ENCODE assay signal across 1 cellular context in the genomic region with DNA sequence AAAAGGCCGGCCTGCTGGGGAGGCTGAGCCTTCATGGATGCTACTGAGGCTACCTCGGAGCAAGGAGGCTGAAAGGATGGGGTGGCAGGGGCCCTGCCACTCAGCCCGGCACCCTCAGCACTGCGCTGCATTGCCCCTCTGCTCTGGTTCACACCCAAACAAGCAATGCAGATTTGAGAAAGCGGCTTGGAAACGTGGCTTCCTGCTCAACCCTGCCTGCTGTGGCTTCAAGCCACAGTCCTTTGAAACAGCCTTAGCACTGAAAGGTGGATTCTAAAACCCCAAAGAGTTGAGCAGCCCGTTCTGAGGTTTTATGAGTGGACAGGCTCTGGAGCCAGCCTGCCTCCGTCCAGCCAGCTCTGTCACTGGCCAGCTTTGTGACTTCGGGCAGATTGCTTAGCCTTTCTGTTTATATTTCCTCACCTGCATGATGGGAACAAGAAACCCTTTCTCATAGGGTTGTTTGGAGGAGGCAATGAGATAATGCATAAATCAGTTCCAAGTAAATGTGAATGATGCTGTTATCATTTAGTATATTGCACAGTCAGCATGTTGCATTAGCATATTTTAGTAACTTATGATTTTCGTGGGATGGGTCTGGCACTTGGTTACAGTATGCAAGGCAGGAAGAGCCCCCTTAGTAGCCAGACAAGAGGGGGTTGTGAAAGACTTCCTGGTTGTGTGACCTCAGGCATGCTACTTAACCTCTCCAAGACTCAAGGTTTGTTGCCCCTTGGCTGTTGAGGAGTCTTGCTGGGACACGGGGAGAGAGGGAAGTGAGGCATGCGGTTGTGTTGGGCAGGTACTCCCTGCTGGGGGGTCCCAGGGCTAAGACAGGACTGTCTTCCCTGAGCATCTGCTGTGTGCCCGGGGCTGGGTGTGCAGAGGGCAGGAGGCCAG.
A peak's percentile ranks its signal among the peaks of the same experiment; 100 is the strongest.
TF ChIP-seq lines count a peak whose summit lies in the region.

No MANE protein-coding gene starts in this region.

TF ChIP-seq in K562, 482 proteins besides CTCF, POLR2A, EP300 and RAD21:
- TF ChIP-seq KDM1A (IDR thresholded peaks at IDR 0.05): peak in 1 of 2 experiments; percentile 35; a peak in 1 of 4 replicates
- peak; percentile 91 for TF ChIP-seq MAFK (IDR thresholded peaks at IDR 0.05; ENCODE audit: low read length)
- TF ChIP-seq MAFF (IDR thresholded peaks at IDR 0.05; ENCODE audit: low read length): peak; percentile 91
- TF ChIP-seq, protein P1, sequence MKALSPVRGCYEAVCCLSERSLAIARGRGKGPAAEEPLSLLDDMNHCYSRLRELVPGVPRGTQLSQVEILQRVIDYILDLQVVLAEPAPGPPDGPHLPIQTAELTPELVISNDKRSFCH (CRISPR knock-in tag; IDR thresholded peaks at IDR 0.05): no peak
- TF ChIP-seq, protein P1 (tag; IDR thresholded peaks at IDR 0.05): no peak
- TF ChIP-seq E2F3 (CRISPR knock-in tag; IDR thresholded peaks at IDR 0.05): no peak
- peak; percentile 92 for TF ChIP-seq MAFG (tag; conservative IDR thresholded peaks at IDR 0.05)
- TF ChIP-seq C11orf30 (IDR thresholded peaks at IDR 0.05; ENCODE audit: low read depth): peak; percentile 88
- no peak for TF ChIP-seq CREB1 (IDR thresholded peaks at IDR 0.05)
- TF ChIP-seq CREB1 (CRISPR knock-in tag; IDR thresholded peaks at IDR 0.05): no peak
- peak; percentile 96 for TF ChIP-seq ZNF316 (IDR thresholded peaks at IDR 0.05)
